15 cellular contexts compared by ENCODE assay signal in genomic region chr7:40716052-40716451, GRCh38.
DNase-seq lines count a peak whose midpoint lies in the region; ATAC-seq and TF ChIP-seq lines count a peak whose summit lies in the region.
"Had no signal": no experiment of that assay in that cellular context is flagged by ENCODE, and none has a peak within 500 bp of the region (broad histone marks: within the 10 kb centered on the region; RNA-seq: fewer than 3 reads in every experiment).

No MANE protein-coding gene starts in this region.

- TF ChIP-seq CTCF in nephron (IDR thresholded peaks at IDR 0.05; ENCODE audit: unreplicated experiment in 3 of 3): no peak

- POLR2A ChIA-PET in activated CD4-positive, alpha-beta T cell treated with anti-CD3 and anti-CD28 coated beads for 36 hours (lab: Charles Lee): no interaction called here

- no peak for ATAC-seq in activated CD4-positive, alpha-beta T cell treated with anti-CD3 and anti-CD28 coated beads for 36 hours
- no peak for ATAC-seq in GM21528 (IDR thresholded peaks at IDR 0.05; ENCODE audit: low FRiP score, unreplicated experiment)
- ATAC-seq: gastroesophageal sphincter had no signal

- no peak overlapping the region for H3K4me3 Mint-ChIP-seq in nephron
- no peak overlapping the region for H3K4me3 Mint-ChIP-seq in activated CD4-positive, alpha-beta T cell treated with anti-CD3 and anti-CD28 coated beads for 36 hours
- H3K4me3 Mint-ChIP-seq: activated naive CD8-positive, alpha-beta T cell had no signal

- intact Hi-C loops in activated CD4-positive, alpha-beta T cell treated with anti-CD3 and anti-CD28 coated beads for 36 hours (cut with DNase I, micrococcal nuclease): no loop called here

- H3K27ac Mint-ChIP-seq in nephron: peak overlapping the region; percentile 74 to 91 (median 90)
- H3K27ac Mint-ChIP-seq in activated CD4-positive, alpha-beta T cell treated with anti-CD3 and anti-CD28 coated beads for 36 hours: no peak overlapping the region
- H3K27ac Mint-ChIP-seq: activated naive CD8-positive, alpha-beta T cell had no signal

- H3K4me1 Mint-ChIP-seq in nephron: peaks cover 38% of the 10 kb centered on the region
- no peaks in the 10 kb centered on the region for H3K4me1 Mint-ChIP-seq in activated CD4-positive, alpha-beta T cell treated with anti-CD3 and anti-CD28 coated beads for 36 hours

- CTCF ChIA-PET in activated CD4-positive, alpha-beta T cell treated with anti-CD3 and anti-CD28 coated beads for 36 hours (lab: Charles Lee): no interaction called here

- peak; percentile 22 for DNase-seq in EL
- peak; percentile 38 for DNase-seq in SW480 (ENCODE audit: low spot score)
- DNase-seq in fibroblast of peridontal ligament (ENCODE audit: extremely low read depth): peak; percentile 59
- no peak for DNase-seq in cerebellar nuclear complex (lab: John Stamatoyannopoulos, UW)
- no peak for DNase-seq in activated CD4-positive, alpha-beta T cell treated with anti-CD3 and anti-CD28 coated beads for 36 hours
- no peak for DNase-seq in SHP77 treated with DMSO at 0.1 percent for 48 hours (lab: John Stamatoyannopoulos, UW)
- DNase-seq: activated T-cell treated with anti-CD3 and anti-CD28 coated beads, Interleukin-2, amount 50 U/mL, for 1 hour; caudate nucleus; NCI-H1930; NCI-H510A treated with DMSO at 0.1 percent for 48 hours; stimulated activated CD4-positive, alpha-beta T cell treated with anti-CD3 and anti-CD28 coated beads, Interleukin-1b, Interleukin-23, amount 100 ng/mL, for 48 hours had no signal

- no peaks in the 10 kb centered on the region for H3K27me3 Mint-ChIP-seq in nephron (ENCODE audit: low read depth)
- peaks cover 4% of the 10 kb centered on the region for H3K27me3 Mint-ChIP-seq in activated CD4-positive, alpha-beta T cell treated with anti-CD3 and anti-CD28 coated beads for 36 hours

- no peaks in the 10 kb centered on the region for H3K9me3 Mint-ChIP-seq in nephron
- no peaks in the 10 kb centered on the region for H3K9me3 Mint-ChIP-seq in activated CD4-positive, alpha-beta T cell treated with anti-CD3 and anti-CD28 coated beads for 36 hours (ENCODE audit: low read depth)

- H3K36me3 Mint-ChIP-seq in nephron (ENCODE audit: low read depth): no peaks in the 10 kb centered on the region
- no peaks in the 10 kb centered on the region for H3K36me3 Mint-ChIP-seq in activated CD4-positive, alpha-beta T cell treated with anti-CD3 and anti-CD28 coated beads for 36 hours (ENCODE audit: low read depth)
- H3K36me3 Mint-ChIP-seq: activated naive CD8-positive, alpha-beta T cell had no signal

Comparison
In these comparisons a context has a peak if more than half of its experiments do, and no peak if none do; other contexts are left out.
1. DNase-seq: peak in EL (single experiment), SW480 (single experiment) and fibroblast of peridontal ligament (single experiment); none in cerebellar nuclear complex (0 of 2), activated CD4-positive, alpha-beta T cell treated with anti-CD3 and anti-CD28 coated beads for 36 hours (single experiment) and SHP77 treated with DMSO at 0.1 percent for 48 hours (single experiment).